ENCODE assay signal across 17 cellular contexts in the genomic region with DNA sequence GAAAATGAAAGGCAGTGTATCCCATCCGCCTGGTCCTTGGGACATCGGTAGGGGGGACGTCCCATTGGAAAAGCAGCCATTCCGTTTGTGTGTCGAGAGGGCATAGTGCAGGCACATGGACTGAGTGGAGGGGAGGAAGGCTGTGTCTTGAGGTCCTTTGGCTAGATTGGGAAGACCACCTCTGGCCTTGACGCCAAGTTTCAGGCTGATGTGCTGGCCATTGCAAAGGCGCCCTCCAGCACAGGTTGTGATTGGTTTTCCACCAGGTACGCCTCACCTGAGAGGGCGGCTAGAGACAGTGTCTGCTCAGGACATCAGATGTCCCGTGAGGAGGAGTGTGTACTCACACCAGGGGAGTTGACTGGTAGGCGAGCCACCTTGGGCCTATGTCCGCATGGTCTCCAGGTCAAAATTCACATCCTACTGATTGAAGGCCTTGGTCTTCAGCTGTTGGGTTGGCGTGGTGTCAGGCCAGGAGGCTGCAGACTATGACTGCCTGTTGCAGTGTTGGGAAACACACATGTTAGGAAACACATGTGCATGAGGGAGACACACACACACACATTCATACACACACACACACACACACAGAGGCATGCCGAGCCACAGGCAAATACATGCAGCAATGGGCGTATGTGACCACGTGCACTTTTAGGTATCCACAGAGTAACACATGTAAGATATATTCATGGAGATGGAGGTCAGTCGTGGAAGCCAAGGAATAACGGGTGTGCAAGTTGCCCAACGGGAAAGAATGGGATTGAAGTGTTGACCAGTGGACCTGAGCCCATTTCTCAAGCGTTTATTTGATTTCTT.
A peak's percentile ranks its signal among the peaks of the same experiment; 100 is the strongest.
DNase-seq lines count a peak whose midpoint lies in the region; ATAC-seq and TF ChIP-seq lines count a peak whose summit lies in the region.
"Had no signal": no experiment of that assay in that cellular context is flagged by ENCODE, and none has a peak within 500 bp of the region (broad histone marks: within the 10 kb centered on the region; RNA-seq: fewer than 3 reads in every experiment).

No MANE protein-coding gene starts in this region.

- no peak overlapping the region for H2BK15ac ChIP-seq in mesendoderm (replicated peaks; ENCODE audit: low read depth)

- TF ChIP-seq CTCF in activated B cell treated with CpG ODN at 0.5 μM for 24 hours (IDR thresholded peaks at IDR 0.05) (no peak), endothelial cell (IDR thresholded peaks at IDR 0.05; ENCODE audit: unreplicated experiment) (no peak), osteoblast (IDR thresholded peaks at IDR 0.05; ENCODE audit: extremely low read depth, low read depth, low read length) (no peak), testis (IDR thresholded peaks at IDR 0.05) (no peak), foreskin keratinocyte (conservative IDR thresholded peaks at IDR 0.05) (no peak)

- H4K5ac ChIP-seq in mesendoderm (ENCODE audit: low read length): no peak overlapping the region

- DNase-seq in activated B cell treated with CpG ODN at 0.5 μM for 24 hours: peak; percentile 7
- no peak for DNase-seq in endothelial cell (ENCODE audit: low spot score)
- peak; percentile 58 for DNase-seq in osteoblast (ENCODE audit: insufficient read length, low spot score, missing footprints)
- peak; percentile 3 for DNase-seq in testis
- DNase-seq in foreskin keratinocyte: no peak
- no peak for DNase-seq in mesendoderm
- DNase-seq in cortex of kidney (lab: John Stamatoyannopoulos, UW): no peak
- DNase-seq: activated CD4-positive, alpha-beta T cell treated with anti-CD3 and anti-CD28 coated beads, Interleukin-2, amount 50 U/mL, for 1 hour; activated naive CD4-positive, alpha-beta T cell; effector memory CD4-positive, alpha-beta T cell; HCEC 1CT; NCI-H1092; NCI-H2029 treated with DMSO at 0.1 percent for 48 hours; SJCRH30 had no signal

- H3K9me3 ChIP-seq in osteoblast (ENCODE audit: low read depth, low read length) (peaks cover 83% of the 10 kb centered on the region), testis (no peaks in the 10 kb centered on the region)
- H3K9me3 ChIP-seq: SJCRH30 had no signal

- ATAC-seq in activated B cell treated with CpG ODN at 0.5 μM for 24 hours (ENCODE audit: low read depth) (no peak), foreskin keratinocyte (no peak)

- no peak overlapping the region for H2AK5ac ChIP-seq in mesendoderm (ENCODE audit: low read length)

- H3K27ac Mint-ChIP-seq in activated B cell treated with CpG ODN at 0.5 μM for 24 hours (no peak overlapping the region), endothelial cell (ENCODE audit: unreplicated experiment) (no peak overlapping the region)
- H3K27ac Mint-ChIP-seq: T-helper 1 cell treated with Interleukin-12 subunit alpha and Interleukin-12 subunit beta and Interleukin-4 antibody, amounts not matched to agents 30 μg/mL and 1 μg/mL, for 36 hours had no signal

- no peaks in the 10 kb centered on the region for H4K20me1 ChIP-seq in osteoblast (ENCODE audit: insufficient read depth, low read length)

- H3K36me3 Mint-ChIP-seq in activated B cell treated with CpG ODN at 0.5 μM for 24 hours (ENCODE audit: low read depth) (peaks cover 97% of the 10 kb centered on the region), endothelial cell (ENCODE audit: low read depth, unreplicated experiment) (peaks cover 98% of the 10 kb centered on the region)

- no peak overlapping the region for H3K56ac ChIP-seq in mesendoderm (ENCODE audit: low read length)

- H3K27me3 Mint-ChIP-seq in activated B cell treated with CpG ODN at 0.5 μM for 24 hours (no peaks in the 10 kb centered on the region), endothelial cell (ENCODE audit: unreplicated experiment) (peaks cover 57% of the 10 kb centered on the region)

- WGBS in testis, 2 donors: 90 to 91% methylated on average over 18 to 20 of the region's 20 CpGs
- WGBS in mesendoderm (ENCODE audit: extremely low coverage, insufficient coverage, low lambda C conversion rate): no CpG with 5 or more reads among the region's 20 CpGs

- H2BK5ac ChIP-seq in mesendoderm (ENCODE audit: low read length): no peak overlapping the region

- H3K23ac ChIP-seq in mesendoderm (ENCODE audit: low read length): no peak overlapping the region

- H3K4me1 Mint-ChIP-seq in activated B cell treated with CpG ODN at 0.5 μM for 24 hours (no peaks in the 10 kb centered on the region), endothelial cell (ENCODE audit: unreplicated experiment) (no peaks in the 10 kb centered on the region)

- intact Hi-C loops in activated B cell treated with CpG ODN at 0.5 μM for 24 hours (cut with micrococcal nuclease): no loop called here
- intact Hi-C loops in testis (cut with DNase I; ENCODE audit: low total_unique reads): no loop called here

- POLR2A ChIA-PET in activated B cell treated with CpG ODN at 0.5 μM for 24 hours (lab: Charles Lee): no interaction called here

- H3K18ac ChIP-seq in mesendoderm (ENCODE audit: low read length): no peak overlapping the region

- no peaks in the 10 kb centered on the region for H3K79me2 ChIP-seq in osteoblast (ENCODE audit: insufficient read depth, low read length)
- peaks cover 18% of the 10 kb centered on the region for H3K79me2 ChIP-seq in mesendoderm (ENCODE audit: control insufficient read depth, insufficient read depth, low read length)

- H3K4me1 ChIP-seq in osteoblast (ENCODE audit: insufficient read depth, low read length) (no peaks in the 10 kb centered on the region), testis (no peaks in the 10 kb centered on the region), foreskin keratinocyte (no peaks in the 10 kb centered on the region), mesendoderm (ENCODE audit: control insufficient read depth, low read depth, low read length) (no peaks in the 10 kb centered on the region)
- H3K4me1 ChIP-seq: SJCRH30, thyroid gland had no signal

- H3K27ac ChIP-seq in osteoblast (ENCODE audit: low read depth, low read length) (no peak overlapping the region), testis (no peak overlapping the region), foreskin keratinocyte (no peak overlapping the region), mesendoderm (ENCODE audit: low read depth, low read length) (no peak overlapping the region)
- H3K27ac ChIP-seq: neutrophil, SJCRH30, thyroid gland had no signal

- no peak overlapping the region for H3K4me3 Mint-ChIP-seq in activated B cell treated with CpG ODN at 0.5 μM for 24 hours
- H3K4me3 Mint-ChIP-seq in endothelial cell (ENCODE audit: unreplicated experiment): peak overlapping the region; percentile 86
- H3K4me3 Mint-ChIP-seq: T-helper 1 cell treated with Interleukin-12 subunit alpha and Interleukin-12 subunit beta and Interleukin-4 antibody, amounts not matched to agents 30 μg/mL and 1 μg/mL, for 36 hours had no signal

- peaks cover 76% of the 10 kb centered on the region for H3K9me3 Mint-ChIP-seq in activated B cell treated with CpG ODN at 0.5 μM for 24 hours
- H3K9me3 Mint-ChIP-seq in endothelial cell (ENCODE audit: unreplicated experiment): peaks cover 90% of the 10 kb centered on the region

- no peak overlapping the region for H2AFZ ChIP-seq in osteoblast (ENCODE audit: low read length)

- H3K4me3 ChIP-seq in osteoblast (ENCODE audit: insufficient read depth, low read length) (no peak overlapping the region), testis (no peak overlapping the region), mesendoderm (ENCODE audit: low read length) (no peak overlapping the region)
- H3K4me3 ChIP-seq: SJCRH30, thyroid gland had no signal

- no peak overlapping the region for H2BK120ac ChIP-seq in mesendoderm (ENCODE audit: low read depth, low read length)

- no peaks in the 10 kb centered on the region for H3K27me3 ChIP-seq in osteoblast (ENCODE audit: insufficient read depth, low read length)
- no peaks in the 10 kb centered on the region for H3K27me3 ChIP-seq in testis
- no peaks in the 10 kb centered on the region for H3K27me3 ChIP-seq in foreskin keratinocyte
- H3K27me3 ChIP-seq in mesendoderm (ENCODE audit: insufficient read depth, low read length, poor library complexity): no peaks in the 10 kb centered on the region
- H3K27me3 ChIP-seq: neutrophil, SJCRH30, thyroid gland had no signal

- H3K36me3 ChIP-seq in osteoblast (ENCODE audit: insufficient read depth, low read length) (peaks cover 53% of the 10 kb centered on the region), testis (ENCODE audit: low read depth, missing control alignments) (no peaks in the 10 kb centered on the region), mesendoderm (ENCODE audit: control insufficient read depth, insufficient read depth, low read length) (peaks cover 42% of the 10 kb centered on the region)
- H3K36me3 ChIP-seq: neutrophil had no signal

- H3K4me2 ChIP-seq in osteoblast (ENCODE audit: insufficient read depth, low read length) (no peak overlapping the region), mesendoderm (ENCODE audit: low read length) (no peak overlapping the region)

- H3K79me1 ChIP-seq in mesendoderm (ENCODE audit: low read length): peaks cover 8% of the 10 kb centered on the region

- no peak overlapping the region for H3K9ac ChIP-seq in mesendoderm (ENCODE audit: low read length)

- no peak overlapping the region for H4K8ac ChIP-seq in mesendoderm (ENCODE audit: low read depth, low read length)

- CTCF ChIA-PET in activated B cell treated with CpG ODN at 0.5 μM for 24 hours (lab: Charles Lee): no interaction called here

- TF ChIP-seq POLR2A in testis (IDR thresholded peaks at IDR 0.05): no peak

- H3K4ac ChIP-seq in mesendoderm (ENCODE audit: low read depth, low read length): no peak overlapping the region

Comparison
In these comparisons a context has a peak if more than half of its experiments do, and no peak if none do; other contexts are left out.
1. DNase-seq: peak in activated B cell treated with CpG ODN at 0.5 μM for 24 hours (single experiment), osteoblast (single experiment) and testis (single experiment); none in endothelial cell (single experiment), foreskin keratinocyte (0 of 2), mesendoderm (single experiment) and cortex of kidney (single experiment).